In genomic region chr12:56522486-56523193, GRCh38 we compare ENCODE assay signal across 8 cellular contexts. TPM values are rescaled to one million over a fixed set of nuclear protein-coding genes. Genes with fewer than 3 reads are reported as not detected.
DNase-seq lines count a peak whose midpoint lies in the region; ATAC-seq, FAIRE-seq and TF ChIP-seq lines count a peak whose summit lies in the region.

No MANE protein-coding gene starts in this region.

- no peak for FAIRE-seq in GM12892 (lab: Jason Lieb, UNC)

- TF ChIP-seq CTCF in CD14-positive monocyte (IDR thresholded peaks at IDR 0.05): no peak
- no peak for TF ChIP-seq CTCF in coronary artery (IDR thresholded peaks at IDR 0.05)
- no peak for TF ChIP-seq CTCF in mesothelial cell of epicardium (IDR thresholded peaks at IDR 0.05; ENCODE audit: unreplicated experiment)

- H3K9me3 ChIP-seq in aorta (ENCODE audit: control insufficient read depth, low read length): no peaks in the 10 kb centered on the region

- peaks cover 0 to 6% of the 10 kb centered on the region in 2 donors for H3K4me1 ChIP-seq in aorta (ENCODE audit: control insufficient read depth in 1 of 2, insufficient read depth in 2 of 2, low read length in 2 of 2)

- peak overlapping the region; percentile 78 to 86 for H3K27ac ChIP-seq in coronary artery
- peak overlapping the region; percentile 64 to 89 for H3K27ac ChIP-seq in aorta (ENCODE audit: low read depth in 1 of 2, low read length in 2 of 2)

- H3K27me3 Mint-ChIP-seq in CD14-positive monocyte (ENCODE audit: low read depth in 3 of 3) (no peaks in the 10 kb centered on the region), mesothelial cell of epicardium (ENCODE audit: low read depth) (no peaks in the 10 kb centered on the region)

- H3K36me3 Mint-ChIP-seq in CD14-positive monocyte (peaks cover 0 to under 1% of the 10 kb centered on the region in 2 donors), mesothelial cell of epicardium (no peaks in the 10 kb centered on the region)

- peaks cover 54% of the 10 kb centered on the region for H3K4me1 Mint-ChIP-seq in CD14-positive monocyte
- peaks cover 53% of the 10 kb centered on the region for H3K4me1 Mint-ChIP-seq in mesothelial cell of epicardium

- intact Hi-C loops in CD14-positive monocyte (cut with micrococcal nuclease): loop anchor here in 1 of 2 donors (5.0 kb wide), 1 partner anchor 45 kb away; no protein-coding TSS in a partner anchor
- intact Hi-C loops in aorta (cut with DNase I): loop anchor here in 1 of 2 donors (5.0 kb wide), 1 partner anchor 110 kb away; the partner anchor contains the start of gene BAZ2A

- H3K4me3 ChIP-seq in coronary artery: peak overlapping the region; percentile 75
- H3K4me3 ChIP-seq in aorta (ENCODE audit: low read length in 2 of 2): peak overlapping the region; percentile 85 to 98

- WGBS in aorta, 2 donors: 0 to 2% methylated on average over 4 of the region's 4 CpGs

- H3K27ac Mint-ChIP-seq in CD14-positive monocyte: peak overlapping the region in 6 of 7 donors; percentile 51 to 97 (median 86)
- H3K27ac Mint-ChIP-seq in mesothelial cell of epicardium: peak overlapping the region; percentile 98

- no peaks in the 10 kb centered on the region for H3K36me3 ChIP-seq in aorta (ENCODE audit: control insufficient read depth in 1 of 2, insufficient read depth in 2 of 2, low read length in 1 of 2)

- H3K9me3 Mint-ChIP-seq in CD14-positive monocyte: peaks cover 0 to 3% (median 0%) of the 10 kb centered on the region in 7 donors
- H3K9me3 Mint-ChIP-seq in mesothelial cell of epicardium: no peaks in the 10 kb centered on the region

- H3K27me3 ChIP-seq in aorta (ENCODE audit: control insufficient read depth in 1 of 2, insufficient read depth in 2 of 2, low read length in 1 of 2): no peaks in the 10 kb centered on the region

- no peak for TF ChIP-seq POLR2A in GM12892 (IDR thresholded peaks at IDR 0.05; ENCODE audit: low read depth, low read length)

- H3K4me3 Mint-ChIP-seq in CD14-positive monocyte (peak overlapping the region; percentile 78 to 93), mesothelial cell of epicardium (peak overlapping the region; percentile 81)

- no peak for DNase-seq in CD14-positive monocyte (ENCODE audit: low spot score)
- peak; percentile 40 for DNase-seq in NCI-H226
- no peak for DNase-seq in coronary artery (ENCODE audit: low spot score)
- DNase-seq in mesothelial cell of epicardium (ENCODE audit: low spot score in 2 of 2, unreplicated experiment in 2 of 2): no peak
- DNase-seq in aorta: no peak
- DNase-seq in NCI-H2227 (lab: John Stamatoyannopoulos, UW; ENCODE audit: unreplicated experiment): no peak
- DNase-seq in GM12892 (ENCODE audit: insufficient read length): no peak

- no peak for ATAC-seq in aorta (ENCODE audit: low FRiP score)
- ATAC-seq in GM19397 (IDR thresholded peaks at IDR 0.05; ENCODE audit: unreplicated experiment): no peak

RNA-seq across cellular contexts. Expression of gene RBMS2, which starts 1.0 kb away (rescaled TPM):
- 1 to 10 TPM; 5.1 to 6.5 TPM for polyA plus RNA-seq in CD14-positive monocyte
- total RNA-seq in mesothelial cell of epicardium: 78.0 to 89.3 TPM (median 84.3 TPM) in 3 replicates
- 10 to 100 TPM; 67.4 to 72.0 TPM for total RNA-seq in aorta
- polyA plus RNA-seq in aorta: 10 to 100 TPM; 12.5 to 18.2 TPM
- polyA plus RNA-seq in GM12892 (2012; ENCODE audit: missing spikeins): 0.91 TPM

RNA-seq across cellular contexts. Expression of gene GLS2, which starts 34.7 kb away (rescaled TPM):
- polyA plus RNA-seq in CD14-positive monocyte (not detected), aorta (1 to 10 TPM; 1.0 to 1.4 TPM)
- total RNA-seq in mesothelial cell of epicardium (2.2 to 2.9 TPM (median 2.9 TPM) in 3 replicates), aorta (1 to 10 TPM in 1 of 2 donors, under 1 TPM in 1; 0.58 to 1.5 TPM)
- 2.6 TPM for polyA plus RNA-seq in GM12892 (2012; ENCODE audit: missing spikeins)

RNA-seq across cellular contexts. Expression of gene SPRYD4, which starts 54.3 kb away (rescaled TPM):
- polyA plus RNA-seq in CD14-positive monocyte (1 to 10 TPM; 1.3 to 1.4 TPM), aorta (1 to 10 TPM; 1.6 to 1.8 TPM)
- total RNA-seq in mesothelial cell of epicardium (5.7 to 6.0 TPM (median 5.7 TPM) in 3 replicates), aorta (1 to 10 TPM; 2.1 to 3.6 TPM)
- polyA plus RNA-seq in GM12892 (2012; ENCODE audit: missing spikeins): 3.6 TPM
